In genomic region chr6:138736640-138737039, GRCh38 we compare ENCODE assay signal across 1 cellular context.
TF ChIP-seq lines count a peak whose summit lies in the region.

No MANE protein-coding gene starts in this region.

TF ChIP-seq in K562, 482 proteins besides CTCF, POLR2A, EP300 and RAD21:
- no peak for TF ChIP-seq FOXJ2 (tag; IDR thresholded peaks at IDR 0.05)
- no peak for TF ChIP-seq MITF (IDR thresholded peaks at IDR 0.05)
- TF ChIP-seq NFE2L1 (tag; IDR thresholded peaks at IDR 0.05; ENCODE audit: borderline replicate concordance, low read depth): peak; percentile 68
- TF ChIP-seq TRIM25 (IDR thresholded peaks at IDR 0.05; ENCODE audit: borderline replicate concordance): no peak
- TF ChIP-seq MAFG (tag; conservative IDR thresholded peaks at IDR 0.05): peak; percentile 90
- TF ChIP-seq CEBPZ (IDR thresholded peaks at IDR 0.05; ENCODE audit: borderline replicate concordance, low read depth, low read length): no peak
- TF ChIP-seq EP400 (IDR thresholded peaks at IDR 0.05): no peak
- TF ChIP-seq ZNF274 (IDR thresholded peaks at IDR 0.05; ENCODE audit: borderline replicate concordance, low read depth, low read length): no peak
- TF ChIP-seq BDP1 (IDR thresholded peaks at IDR 0.05; ENCODE audit: insufficient read depth, insufficient read length): no peak
- TF ChIP-seq RFX1 (IDR thresholded peaks at IDR 0.05): no peak
- no peak for TF ChIP-seq ZSCAN32 (CRISPR knock-in tag; IDR thresholded peaks at IDR 0.05)
- no peak for TF ChIP-seq TAF7 (tag; IDR thresholded peaks at IDR 0.05)
- no peak for TF ChIP-seq ARID1B (IDR thresholded peaks at IDR 0.05)
- TF ChIP-seq ZFP30 (CRISPR knock-in tag; IDR thresholded peaks at IDR 0.05; ENCODE audit: borderline replicate concordance): no peak
- no peak for TF ChIP-seq RBM14 (IDR thresholded peaks at IDR 0.05; ENCODE audit: borderline replicate concordance, insufficient read depth, low read depth, low read length)
- TF ChIP-seq NFRKB (IDR thresholded peaks at IDR 0.05; ENCODE audit: low read depth): no peak
- TF ChIP-seq ADNP (tag; IDR thresholded peaks at IDR 0.05): no peak
- peak; percentile 79 for TF ChIP-seq MAFK (IDR thresholded peaks at IDR 0.05; ENCODE audit: low read length)
- TF ChIP-seq NFE2 (IDR thresholded peaks at IDR 0.05; ENCODE audit: low read depth): peak; percentile 72
- peak; percentile 90 for TF ChIP-seq ZNF316 (IDR thresholded peaks at IDR 0.05)
- TF ChIP-seq MAFF (IDR thresholded peaks at IDR 0.05; ENCODE audit: low read length): peak; percentile 86
- peak; percentile 81 for TF ChIP-seq C11orf30 (IDR thresholded peaks at IDR 0.05; ENCODE audit: low read depth)
- TF ChIP-seq SMAD1 (IDR thresholded peaks at IDR 0.05; ENCODE audit: low read depth, low read length, partially characterized antibody): no peak
TF ChIP-seq in K562: peak in this region for 7.
